ENCODE assay signal across 10 cellular contexts in genomic region chr12:64016521-64016920, GRCh38.
"Had no signal": no experiment of that assay in that cellular context is flagged by ENCODE, and none has a peak within 500 bp of the region (broad histone marks: within the 10 kb centered on the region; RNA-seq: fewer than 3 reads in every experiment).

No MANE protein-coding gene starts in this region.

- H3K9me3 Mint-ChIP-seq: HFFc6 had no signal

- H3K4me3 Mint-ChIP-seq: HFFc6 had no signal

- H3K36me3 ChIP-seq: HAP-1 had no signal

- H3K27ac Mint-ChIP-seq: HFFc6 had no signal

- ATAC-seq: HCT116, HepG2, K562 had no signal

- H3K9ac ChIP-seq: GM23248 had no signal

- H2AFZ ChIP-seq: GM23248 had no signal

- DNase-seq: GM23248, GOT3, H7, HFFc6, KG1 had no signal

- H3K27ac ChIP-seq: GM23248, HL-60 had no signal

- H3K4me3 ChIP-seq: GM23248, HAP-1, K562 had no signal

- H3K9me3 ChIP-seq: HAP-1 had no signal
